ENCODE assay signal across 17 cellular contexts in the genomic region with DNA sequence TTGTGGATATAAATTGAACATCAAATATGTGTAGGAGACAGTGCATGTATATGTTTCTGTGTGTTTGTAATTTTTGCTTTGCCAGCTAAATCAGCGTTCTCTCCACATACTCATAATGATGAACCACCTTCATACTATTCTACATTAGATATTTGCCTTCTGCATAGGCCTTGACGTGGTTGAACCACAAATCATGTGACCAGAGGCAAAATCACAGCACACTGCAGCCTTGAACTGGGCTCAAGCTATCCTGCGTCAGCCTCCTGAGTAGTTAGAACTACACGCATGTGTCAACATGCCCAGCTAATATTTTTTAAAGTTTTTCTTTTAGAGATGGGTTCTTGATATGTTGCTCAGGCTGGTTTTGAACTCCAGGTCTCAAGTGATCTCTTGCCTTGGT. TPM values are rescaled to one million over a fixed set of nuclear protein-coding genes. Genes with fewer than 3 reads are reported as not detected.
DNase-seq lines count a peak whose midpoint lies in the region; ATAC-seq, FAIRE-seq and TF ChIP-seq lines count a peak whose summit lies in the region.
"Had no signal": no experiment of that assay in that cellular context is flagged by ENCODE, and none has a peak within 500 bp of the region (broad histone marks: within the 10 kb centered on the region; RNA-seq: fewer than 3 reads in every experiment).

No MANE protein-coding gene starts in this region.

- no peaks in the 10 kb centered on the region for H3K27me3 ChIP-seq in CD4-positive, CD25-positive, alpha-beta regulatory T cell (ENCODE audit: control insufficient read depth, insufficient read depth, low read length)
- no peaks in the 10 kb centered on the region for H3K27me3 ChIP-seq in H1 (replicated peaks in 1 of 4; ENCODE audit: control insufficient read depth in 3 of 4, extremely low read depth in 1 of 4, insufficient read depth in 3 of 4, low read length in 3 of 4)

- no peak for TF ChIP-seq POLR2A in H1 (IDR thresholded peaks at IDR 0.05; ENCODE audit: control extremely low read depth in 1 of 2, low read depth in 2 of 2, low read length in 2 of 2)

- ATAC-seq in CD4-positive, CD25-positive, alpha-beta regulatory T cell (ENCODE audit: low read depth in 2 of 2) = peak; percentile 84 to 86
- ATAC-seq in GM21786 (IDR thresholded peaks at IDR 0.05; ENCODE audit: unreplicated experiment) (no peak), HG03159 (IDR thresholded peaks at IDR 0.05; ENCODE audit: unreplicated experiment) (no peak)
- ATAC-seq: PC-3 had no signal

- H3K27ac ChIP-seq in CD4-positive, CD25-positive, alpha-beta regulatory T cell (ENCODE audit: insufficient read depth, low read length, poor library complexity, severe bottlenecking) = peak overlapping the region; percentile 33
- no peak overlapping the region for H3K27ac ChIP-seq in H1 (ENCODE audit: low read depth, low read length)

- H3K4ac ChIP-seq in H1 (replicated peaks; ENCODE audit: insufficient read length, low read depth, low read length) = no peak overlapping the region

- TF ChIP-seq RAD21 in H1 (IDR thresholded peaks at IDR 0.05 in 1 of 2, conservative IDR thresholded peaks at IDR 0.05 in 1 of 2; ENCODE audit: low read depth in 2 of 2, low read length in 2 of 2) = no peak

- POLR2A ChIA-PET in H1 (lab: Charles Lee; ENCODE audit: partially characterized antibody) = no interaction called here

- peaks cover 37% of the 10 kb centered on the region for H3K36me3 Mint-ChIP-seq in activated CD4-positive, alpha-beta T cell treated with anti-CD3 and anti-CD28 coated beads, Interleukin-2, amount 10 ng/mL, durations not matched to agents 24 days and 14 days (ENCODE audit: low read depth)
- peaks cover 19% of the 10 kb centered on the region for H3K36me3 Mint-ChIP-seq in CD4-positive, CD25-positive, alpha-beta regulatory T cell

- no peak overlapping the region for H3K23ac ChIP-seq in H1 (ENCODE audit: insufficient read length)

- H2AK5ac ChIP-seq in H1 (ENCODE audit: low read depth, low read length) = no peak overlapping the region

- H3K18ac ChIP-seq in H1 (ENCODE audit: extremely low read depth, low read length) = no peak overlapping the region

- H4K5ac ChIP-seq in H1 (ENCODE audit: insufficient read length, low read depth, low read length) = no peak overlapping the region

- peaks cover 22% of the 10 kb centered on the region for H3K4me1 ChIP-seq in CD4-positive, CD25-positive, alpha-beta regulatory T cell (ENCODE audit: control insufficient read depth, insufficient read depth, low read length, poor library complexity, severe bottlenecking)
- H3K4me1 ChIP-seq in H1 (replicated peaks in 1 of 4; ENCODE audit: control insufficient read depth in 3 of 4, insufficient read depth in 4 of 4, low read length in 3 of 4) = peaks cover 0 to 2% (median 0%) of the 10 kb centered on the region in 4 experiments; a peak in 1 of 7 replicates

- peak; percentile 28 for FAIRE-seq in H1 (lab: Jason Lieb, UNC)
- FAIRE-seq: D721Med had no signal

- peaks cover 31% of the 10 kb centered on the region for H3K4me1 Mint-ChIP-seq in activated CD4-positive, alpha-beta T cell treated with anti-CD3 and anti-CD28 coated beads, Interleukin-2, amount 10 ng/mL, durations not matched to agents 24 days and 14 days
- H3K4me1 Mint-ChIP-seq in CD4-positive, CD25-positive, alpha-beta regulatory T cell = peaks cover 8 to 68% (median 44%) of the 10 kb centered on the region in 4 donors

- no peaks in the 10 kb centered on the region for H4K20me1 ChIP-seq in H1 (replicated peaks in 1 of 2; ENCODE audit: control insufficient read depth in 1 of 2, insufficient read depth in 2 of 2, low read length in 2 of 2)

- no peak overlapping the region for H3K4me2 ChIP-seq in H1 (ENCODE audit: insufficient read depth in 1 of 2, low read depth in 2 of 2, low read length in 2 of 2)

- H2BK20ac ChIP-seq in H1 (ENCODE audit: low read length) = no peak overlapping the region

- WGBS in H1 (ENCODE audit: extremely low coverage in 1 of 2, insufficient coverage in 1 of 2, insufficient read length in 1 of 2, insufficient replicate concordance in 2 of 2, low coverage in 1 of 2, low lambda C conversion rate in 2 of 2, missing lambda C conversion rate in 1 of 2), 2 experiments = 84% methylated on average over 4 of the region's 4 CpGs; no CpG with 5 or more reads in 1 of the 2 experiments

- H4K8ac ChIP-seq in H1 (ENCODE audit: extremely low read depth, insufficient read depth, low read length) = no peak overlapping the region

- peaks cover 13% of the 10 kb centered on the region for H3K36me3 ChIP-seq in CD4-positive, CD25-positive, alpha-beta regulatory T cell (ENCODE audit: control insufficient read depth, insufficient read depth, low read length)
- H3K36me3 ChIP-seq in H1 (ENCODE audit: control insufficient read depth in 2 of 4, insufficient read depth in 4 of 4, low read length in 3 of 4) = peaks cover 0 to 10% (median 0%) of the 10 kb centered on the region in 4 experiments; a peak in 2 of 8 replicates

- no peak overlapping the region for H3K56ac ChIP-seq in H1 (replicated peaks; ENCODE audit: insufficient read length, low read depth, low read length)

- no peaks in the 10 kb centered on the region for H3K23me2 ChIP-seq in H1 (ENCODE audit: low read depth, low read length)

- peak; percentile 62 for DNase-seq in activated CD4-positive, alpha-beta T cell treated with anti-CD3 and anti-CD28 coated beads, Interleukin-2, amount 10 ng/mL, durations not matched to agents 24 days and 14 days
- DNase-seq in activated CD4-positive, alpha-beta T cell treated with anti-CD3 and anti-CD28 coated beads for 4 hours = no peak
- peak; percentile 16 to 46 (median 43) for DNase-seq in CD4-positive, CD25-positive, alpha-beta regulatory T cell
- peak; percentile 3 for DNase-seq in activated CD4-positive, alpha-beta T cell treated with anti-CD3 and anti-CD28 coated beads, Interleukin-2, amount 50 U/mL, for 1 hour
- DNase-seq in H1 (ENCODE audit: low read depth in 1 of 2, low spot score in 2 of 2) (no peak), SHP77 (lab: John Stamatoyannopoulos, UW) (no peak)
- DNase-seq: AML-193, GF-D8, KBM-7, NCI-H1048, NCI-H1694, NCI-H345, NCI-H526 treated with DMSO at 0.1 percent for 48 hours, PC-3 had no signal

- H2BK5ac ChIP-seq in H1 (ENCODE audit: low read depth, low read length) = no peak overlapping the region

- H3K14ac ChIP-seq in H1 (ENCODE audit: insufficient read length) = no peak overlapping the region

- no peak overlapping the region for H2BK120ac ChIP-seq in H1 (replicated peaks; ENCODE audit: low read depth, low read length)

- no peak overlapping the region for H4K91ac ChIP-seq in H1 (replicated peaks; ENCODE audit: insufficient read length, low read length)

- H2AFZ ChIP-seq in H1 (ENCODE audit: low read length) = no peak overlapping the region

- no peaks in the 10 kb centered on the region for H3K9me3 ChIP-seq in CD4-positive, CD25-positive, alpha-beta regulatory T cell (ENCODE audit: control insufficient read depth in 2 of 2, low read length in 2 of 2)
- no peaks in the 10 kb centered on the region for H3K9me3 ChIP-seq in H1 (ENCODE audit: insufficient read depth in 2 of 2, low read depth in 1 of 2, low read length in 1 of 2)

- peaks cover 0 to 7% of the 10 kb centered on the region in 2 experiments; a peak in 2 of 4 replicates for H3K79me2 ChIP-seq in H1 (ENCODE audit: control insufficient read depth in 1 of 2, insufficient read depth in 2 of 2, low read length in 2 of 2)

- H3K27me3 Mint-ChIP-seq in activated CD4-positive, alpha-beta T cell treated with anti-CD3 and anti-CD28 coated beads, Interleukin-2, amount 10 ng/mL, durations not matched to agents 24 days and 14 days = no peaks in the 10 kb centered on the region
- H3K27me3 Mint-ChIP-seq in CD4-positive, CD25-positive, alpha-beta regulatory T cell = no peaks in the 10 kb centered on the region

- H2BK12ac ChIP-seq in H1 (ENCODE audit: low read depth, low read length) = no peak overlapping the region

- CTCF ChIA-PET in H1 (lab: Charles Lee; ENCODE audit: partially characterized antibody) = no interaction called here

- peaks cover 3% of the 10 kb centered on the region for H3K9me3 Mint-ChIP-seq in activated CD4-positive, alpha-beta T cell treated with anti-CD3 and anti-CD28 coated beads, Interleukin-2, amount 10 ng/mL, durations not matched to agents 24 days and 14 days
- peaks cover 0 to 2% (median 0%) of the 10 kb centered on the region in 7 donors for H3K9me3 Mint-ChIP-seq in CD4-positive, CD25-positive, alpha-beta regulatory T cell

- no peak overlapping the region for H3K4me3 ChIP-seq in CD4-positive, CD25-positive, alpha-beta regulatory T cell (ENCODE audit: low read depth, low read length)
- no peak overlapping the region for H3K4me3 ChIP-seq in H1 (ENCODE audit: extremely low read depth in 1 of 4, insufficient read depth in 2 of 4, low read depth in 3 of 4, low read length in 4 of 4)

- H3K4me3 Mint-ChIP-seq in activated CD4-positive, alpha-beta T cell treated with anti-CD3 and anti-CD28 coated beads, Interleukin-2, amount 10 ng/mL, durations not matched to agents 24 days and 14 days = no peak overlapping the region
- H3K4me3 Mint-ChIP-seq in CD4-positive, CD25-positive, alpha-beta regulatory T cell = peak overlapping the region in 1 of 4 donors; percentile 37

- intact Hi-C loops in activated CD4-positive, alpha-beta T cell treated with anti-CD3 and anti-CD28 coated beads, Interleukin-2, amount 10 ng/mL, durations not matched to agents 24 days and 14 days (cut with micrococcal nuclease) = no loop called here

- H3K27ac Mint-ChIP-seq in activated CD4-positive, alpha-beta T cell treated with anti-CD3 and anti-CD28 coated beads, Interleukin-2, amount 10 ng/mL, durations not matched to agents 24 days and 14 days = no peak overlapping the region
- H3K27ac Mint-ChIP-seq in CD4-positive, CD25-positive, alpha-beta regulatory T cell = peak overlapping the region in 1 of 3 donors; percentile 56

- no peak overlapping the region for H3K9ac ChIP-seq in H1 (replicated peaks in 1 of 4; ENCODE audit: extremely low read depth in 1 of 4, low read depth in 3 of 4, low read length in 3 of 4)

- no peak for TF ChIP-seq EP300 in H1 (IDR thresholded peaks at IDR 0.05; ENCODE audit: borderline replicate concordance in 1 of 2, low read depth in 2 of 2, low read length in 2 of 2)

- no peak for TF ChIP-seq CTCF in H1 (IDR thresholded peaks at IDR 0.05; ENCODE audit: control extremely low read depth in 1 of 3, insufficient read depth in 1 of 3, low read depth in 1 of 3, low read length in 3 of 3)

- H2BK15ac ChIP-seq in H1 (ENCODE audit: low read length) = no peak overlapping the region

- H3K79me1 ChIP-seq in H1 (ENCODE audit: low read depth, low read length) = no peaks in the 10 kb centered on the region

RNA-seq across cellular contexts. Expression of gene UBQLN2, which starts 9.5 kb away (rescaled TPM):
- 37.8 and 38.5 TPM in 2 replicates for total RNA-seq in activated CD4-positive, alpha-beta T cell treated with anti-CD3 and anti-CD28 coated beads, Interleukin-2, amount 10 ng/mL, durations not matched to agents 24 days and 14 days
- total RNA-seq in CD4-positive, CD25-positive, alpha-beta regulatory T cell = 49.6 TPM
- 10 to 100 TPM; 49.8 to 68.6 (median 56.1) TPM for polyA plus RNA-seq in CD4-positive, CD25-positive, alpha-beta regulatory T cell
- total RNA-seq in H1 (2021; fragmentation: NEBNext Ultra II Directional; extraction: Animal tissue kit (Norgen Biotek cat#: 25700)) = 35.1 and 35.3 TPM in 2 replicates
- polyA plus RNA-seq in H1 (2011; rRNA removed) = 20.7 and 21.0 TPM in 2 replicates
- 18.7 TPM for polyA plus RNA-seq in H1 (2011; cell fraction: cytosol; rRNA removed)
- polyA plus RNA-seq in H1 (2011; cell fraction: nucleus; rRNA removed) = 17.8 TPM
- 17.5 to 21.5 TPM (median 18.8 TPM) in 4 replicates for polyA plus RNA-seq in H1 (2012, experiment 1 of 2)
- polyA plus RNA-seq in H1 (2012, experiment 2 of 2) = 10.8 TPM
- 19.8 TPM for polyA plus RNA-seq in H1 (2013, experiment 1 of 2)
- polyA plus RNA-seq in H1 (2013, experiment 2 of 2) = 18.3 TPM
- polyA minus RNA-seq in H1 (2011; rRNA and poly(A)+ RNA removed) = 32.8 and 34.3 TPM in 2 replicates
- polyA minus RNA-seq in H1 (2011; cell fraction: cytosol; rRNA and poly(A)+ RNA removed) = 24.8 TPM
- polyA minus RNA-seq in H1 (2011; cell fraction: nucleus; rRNA and poly(A)+ RNA removed) = 37.6 TPM

Comparison
In these comparisons a context has a peak if more than half of its experiments do, and no peak if none do; other contexts are left out.
1. DNase-seq: peak in activated CD4-positive, alpha-beta T cell treated with anti-CD3 and anti-CD28 coated beads, Interleukin-2, amount 10 ng/mL, durations not matched to agents 24 days and 14 days (single experiment), CD4-positive, CD25-positive, alpha-beta regulatory T cell (3 of 3) and activated CD4-positive, alpha-beta T cell treated with anti-CD3 and anti-CD28 coated beads, Interleukin-2, amount 50 U/mL, for 1 hour (single experiment); none in activated CD4-positive, alpha-beta T cell treated with anti-CD3 and anti-CD28 coated beads for 4 hours (0 of 2), H1 (0 of 2) and SHP77 (0 of 2).
2. ATAC-seq: peak in CD4-positive, CD25-positive, alpha-beta regulatory T cell (2 of 2); none in GM21786 (single experiment) and HG03159 (single experiment).